1 cellular context compared by ENCODE assay signal in the genomic region with DNA sequence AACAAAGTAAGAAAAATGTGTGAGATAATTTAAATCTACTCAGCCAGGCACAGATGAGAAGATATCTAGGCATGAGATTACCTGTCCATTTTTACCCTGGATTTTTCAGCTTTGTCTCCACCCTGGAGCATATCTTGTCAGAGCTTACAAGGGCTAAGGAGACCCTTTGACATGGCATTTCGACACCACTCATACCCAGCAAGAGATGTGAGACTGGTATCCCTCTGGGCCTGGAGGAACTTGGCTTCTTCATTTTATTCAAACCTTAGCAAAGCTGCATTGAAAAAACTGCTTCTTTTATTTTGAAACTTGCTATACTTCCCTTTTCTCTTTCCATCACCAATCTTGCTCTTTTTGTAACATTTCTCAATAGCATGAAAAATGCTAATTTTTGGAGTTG.
TF ChIP-seq lines count a peak whose summit lies in the region.

No MANE protein-coding gene starts in this region.

TF ChIP-seq in GM23338, 12 proteins besides CTCF, POLR2A, EP300 and RAD21 (continued from another document):
- TF ChIP-seq, protein P1, sequence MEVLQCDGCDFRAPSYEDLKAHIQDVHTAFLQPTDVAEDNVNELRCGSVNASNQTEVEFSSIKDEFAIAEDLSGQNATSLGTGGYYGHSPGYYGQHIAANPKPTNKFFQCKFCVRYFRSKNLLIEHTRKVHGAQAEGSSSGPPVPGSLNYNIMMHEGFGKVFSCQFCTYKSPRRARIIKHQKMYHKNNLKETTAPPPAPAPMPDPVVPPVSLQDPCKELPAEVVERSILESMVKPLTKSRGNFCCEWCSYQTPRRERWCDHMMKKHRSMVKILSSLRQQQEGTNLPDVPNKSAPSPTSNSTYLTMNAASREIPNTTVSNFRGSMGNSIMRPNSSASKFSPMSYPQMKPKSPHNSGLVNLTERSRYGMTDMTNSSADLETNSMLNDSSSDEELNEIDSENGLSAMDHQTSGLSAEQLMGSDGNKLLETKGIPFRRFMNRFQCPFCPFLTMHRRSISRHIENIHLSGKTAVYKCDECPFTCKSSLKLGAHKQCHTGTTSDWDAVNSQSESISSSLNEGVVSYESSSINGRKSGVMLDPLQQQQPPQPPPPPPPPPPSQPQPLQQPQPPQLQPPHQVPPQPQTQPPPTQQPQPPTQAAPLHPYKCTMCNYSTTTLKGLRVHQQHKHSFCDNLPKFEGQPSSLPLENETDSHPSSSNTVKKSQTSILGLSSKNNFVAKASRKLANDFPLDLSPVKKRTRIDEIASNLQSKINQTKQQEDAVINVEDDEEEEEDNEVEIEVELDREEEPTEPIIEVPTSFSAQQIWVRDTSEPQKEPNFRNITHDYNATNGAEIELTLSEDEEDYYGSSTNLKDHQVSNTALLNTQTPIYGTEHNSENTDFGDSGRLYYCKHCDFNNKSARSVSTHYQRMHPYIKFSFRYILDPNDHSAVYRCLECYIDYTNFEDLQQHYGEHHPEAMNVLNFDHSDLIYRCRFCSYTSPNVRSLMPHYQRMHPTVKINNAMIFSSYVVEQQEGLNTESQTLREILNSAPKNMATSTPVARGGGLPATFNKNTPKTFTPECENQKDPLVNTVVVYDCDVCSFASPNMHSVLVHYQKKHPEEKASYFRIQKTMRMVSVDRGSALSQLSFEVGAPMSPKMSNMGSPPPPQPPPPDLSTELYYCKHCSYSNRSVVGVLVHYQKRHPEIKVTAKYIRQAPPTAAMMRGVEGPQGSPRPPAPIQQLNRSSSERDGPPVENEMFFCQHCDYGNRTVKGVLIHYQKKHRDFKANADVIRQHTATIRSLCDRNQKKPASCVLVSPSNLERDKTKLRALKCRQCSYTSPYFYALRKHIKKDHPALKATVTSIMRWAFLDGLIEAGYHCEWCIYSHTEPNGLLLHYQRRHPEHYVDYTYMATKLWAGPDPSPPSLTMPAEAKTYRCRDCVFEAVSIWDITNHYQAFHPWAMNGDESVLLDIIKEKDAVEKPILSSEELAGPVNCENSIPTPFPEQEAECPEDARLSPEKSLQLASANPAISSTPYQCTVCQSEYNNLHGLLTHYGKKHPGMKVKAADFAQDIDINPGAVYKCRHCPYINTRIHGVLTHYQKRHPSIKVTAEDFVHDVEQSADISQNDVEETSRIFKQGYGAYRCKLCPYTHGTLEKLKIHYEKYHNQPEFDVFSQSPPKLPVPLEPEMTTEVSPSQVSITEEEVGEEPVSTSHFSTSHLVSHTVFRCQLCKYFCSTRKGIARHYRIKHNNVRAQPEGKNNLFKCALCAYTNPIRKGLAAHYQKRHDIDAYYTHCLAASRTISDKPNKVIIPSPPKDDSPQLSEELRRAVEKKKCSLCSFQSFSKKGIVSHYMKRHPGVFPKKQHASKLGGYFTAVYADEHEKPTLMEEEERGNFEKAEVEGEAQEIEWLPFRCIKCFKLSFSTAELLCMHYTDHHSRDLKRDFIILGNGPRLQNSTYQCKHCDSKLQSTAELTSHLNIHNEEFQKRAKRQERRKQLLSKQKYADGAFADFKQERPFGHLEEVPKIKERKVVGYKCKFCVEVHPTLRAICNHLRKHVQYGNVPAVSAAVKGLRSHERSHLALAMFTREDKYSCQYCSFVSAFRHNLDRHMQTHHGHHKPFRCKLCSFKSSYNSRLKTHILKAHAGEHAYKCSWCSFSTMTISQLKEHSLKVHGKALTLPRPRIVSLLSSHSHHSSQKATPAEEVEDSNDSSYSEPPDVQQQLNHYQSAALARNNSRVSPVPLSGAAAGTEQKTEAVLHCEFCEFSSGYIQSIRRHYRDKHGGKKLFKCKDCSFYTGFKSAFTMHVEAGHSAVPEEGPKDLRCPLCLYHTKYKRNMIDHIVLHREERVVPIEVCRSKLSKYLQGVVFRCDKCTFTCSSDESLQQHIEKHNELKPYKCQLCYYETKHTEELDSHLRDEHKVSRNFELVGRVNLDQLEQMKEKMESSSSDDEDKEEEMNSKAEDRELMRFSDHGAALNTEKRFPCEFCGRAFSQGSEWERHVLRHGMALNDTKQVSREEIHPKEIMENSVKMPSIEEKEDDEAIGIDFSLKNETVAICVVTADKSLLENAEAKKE (CRISPR knock-in tag; IDR thresholded peaks at IDR 0.05) = no peak
